8 cellular contexts compared by ENCODE assay signal in genomic region chr9:121650220-121651013, GRCh38. TPM values are rescaled to one million over a fixed set of nuclear protein-coding genes. Genes with fewer than 3 reads are reported as not detected.
DNase-seq lines count a peak whose midpoint lies in the region; ATAC-seq and TF ChIP-seq lines count a peak whose summit lies in the region.

No MANE protein-coding gene starts in this region.

- peaks cover 59% of the 10 kb centered on the region for H3K27me3 Mint-ChIP-seq in CD4-positive, alpha-beta T cell
- peaks cover 40% of the 10 kb centered on the region for H3K27me3 Mint-ChIP-seq in IgD-negative memory B cell

- POLR2A ChIA-PET in CD4-positive, alpha-beta T cell (lab: Charles Lee): no interaction called here

- no peak for TF ChIP-seq CTCF in CD4-positive, alpha-beta T cell (IDR thresholded peaks at IDR 0.05)
- TF ChIP-seq CTCF in VCaP (conservative IDR thresholded peaks at IDR 0.05): no peak

- no CpG with 5 or more reads among the region's 15 CpGs for WGBS in iPS DF 6.9 (ENCODE audit: insufficient coverage, insufficient read length)

- no peaks in the 10 kb centered on the region for H3K9me3 Mint-ChIP-seq in CD4-positive, alpha-beta T cell
- no peaks in the 10 kb centered on the region for H3K9me3 Mint-ChIP-seq in IgD-negative memory B cell

- peaks cover 58% of the 10 kb centered on the region for H3K27me3 ChIP-seq in CD4-positive, alpha-beta T cell (ENCODE audit: control insufficient read depth, insufficient read depth, low read length)
- H3K27me3 ChIP-seq in iPS DF 6.9 (ENCODE audit: control insufficient read depth, insufficient read depth, low read length): no peaks in the 10 kb centered on the region

- H3K36me3 Mint-ChIP-seq in CD4-positive, alpha-beta T cell (ENCODE audit: low read depth): no peaks in the 10 kb centered on the region
- no peaks in the 10 kb centered on the region for H3K36me3 Mint-ChIP-seq in IgD-negative memory B cell

- CTCF ChIA-PET in CD4-positive, alpha-beta T cell (lab: Charles Lee): no interaction called here

- no peaks in the 10 kb centered on the region for H3K36me3 ChIP-seq in iPS DF 6.9 (ENCODE audit: control insufficient read depth, insufficient read depth, low read length)

- H3K9me3 ChIP-seq in CD4-positive, alpha-beta T cell (ENCODE audit: control insufficient read depth, low read length): no peaks in the 10 kb centered on the region
- no peaks in the 10 kb centered on the region for H3K9me3 ChIP-seq in iPS DF 6.9 (ENCODE audit: control insufficient read depth, insufficient read depth, low read length)

- no peak for DNase-seq in CD4-positive, alpha-beta T cell
- DNase-seq in iPS DF 6.9 (ENCODE audit: low read depth, low spot score) (peak; percentile 72), superior temporal gyrus (ENCODE audit: extremely low spot score) (no peak)
- DNase-seq in stimulated activated CD4-positive, alpha-beta T cell treated with anti-CD3 and anti-CD28 coated beads, Interleukin-4, amount 100 ng/mL, for 1 hour: peak; percentile 21

- peak overlapping the region; percentile 44 for H3K4me3 Mint-ChIP-seq in CD4-positive, alpha-beta T cell
- peak overlapping the region; percentile 60 to 83 (median 68) for H3K4me3 Mint-ChIP-seq in IgD-negative memory B cell

- H3K27ac ChIP-seq in CD4-positive, alpha-beta T cell (ENCODE audit: low read depth, low read length): no peak overlapping the region
- H3K27ac ChIP-seq in VCaP (peak overlapping the region; percentile 41), iPS DF 6.9 (ENCODE audit: low read length) (no peak overlapping the region)

- intact Hi-C loops in CD4-positive, alpha-beta T cell (cut with DNase I, micrococcal nuclease): no loop called here

- ATAC-seq in CD4-positive, alpha-beta T cell (ENCODE audit: poor library complexity): no peak
- ATAC-seq in HG03571 (IDR thresholded peaks at IDR 0.05; ENCODE audit: unreplicated experiment) (no peak), HG03378 (IDR thresholded peaks at IDR 0.05; ENCODE audit: unreplicated experiment) (no peak)

- H3K27ac Mint-ChIP-seq in CD4-positive, alpha-beta T cell: no peak overlapping the region
- H3K27ac Mint-ChIP-seq in IgD-negative memory B cell: no peak overlapping the region

- H3K4me3 ChIP-seq in iPS DF 6.9 (ENCODE audit: low read length): no peak overlapping the region; the same call in 1 of the 2 replicates

- H3K4me1 Mint-ChIP-seq in CD4-positive, alpha-beta T cell (ENCODE audit: low read depth): peaks cover 15% of the 10 kb centered on the region
- H3K4me1 Mint-ChIP-seq in IgD-negative memory B cell: peaks cover 8 to 19% (median 13%) of the 10 kb centered on the region in 3 donors

- peaks cover 17% of the 10 kb centered on the region for H3K4me1 ChIP-seq in iPS DF 6.9 (ENCODE audit: control insufficient read depth, insufficient read depth, low read length)

RNA-seq across cellular contexts. Expression of gene DAB2IP, which starts 1.0 kb away (rescaled TPM):
- under 1 TPM in 1 of 2 experiments, not detected in 1; 0.06 TPM for total RNA-seq in CD4-positive, alpha-beta T cell
- polyA plus RNA-seq in IgD-negative memory B cell: not detected

Comparison
In these comparisons a context has a peak if more than half of its experiments do, and no peak if none do; other contexts are left out.
1. DNase-seq: peak in iPS DF 6.9 (single experiment) and stimulated activated CD4-positive, alpha-beta T cell treated with anti-CD3 and anti-CD28 coated beads, Interleukin-4, amount 100 ng/mL, for 1 hour (single experiment); none in CD4-positive, alpha-beta T cell (0 of 10) and superior temporal gyrus (single experiment).